9 cellular contexts compared by ENCODE assay signal in genomic region chr17:64147110-64148016, GRCh38. TPM values are rescaled to one million over a fixed set of nuclear protein-coding genes. Genes with fewer than 3 reads are reported as not detected.
A peak's percentile ranks its signal among the peaks of the same experiment; 100 is the strongest.
DNase-seq lines count a peak whose midpoint lies in the region; ATAC-seq and TF ChIP-seq lines count a peak whose summit lies in the region.
"Had no signal": no experiment of that assay in that cellular context is flagged by ENCODE, and none has a peak within 500 bp of the region (broad histone marks: within the 10 kb centered on the region; RNA-seq: fewer than 3 reads in every experiment).

No MANE protein-coding gene starts in this region.

- no TSS peak for BruUV-seq in PC-3 (replicated peaks; lab: Mats Ljungman, UMichigan)

- peaks cover 18% of the 10 kb centered on the region for H3K4me1 Mint-ChIP-seq in activated CD8-positive, alpha-beta T cell treated with anti-CD3 and anti-CD28 coated beads for 36 hours (ENCODE audit: low read depth)
- peaks cover 26% of the 10 kb centered on the region for H3K4me1 Mint-ChIP-seq in activated CD8-positive, alpha-beta T cell treated with anti-CD3 and anti-CD28 coated beads, Interleukin-2, amount 10 ng/mL, durations not matched to agents 7 days and 5 days (ENCODE audit: low read depth)

- POLR2A ChIA-PET in activated CD8-positive, alpha-beta T cell treated with anti-CD3 and anti-CD28 coated beads for 36 hours (lab: Charles Lee): interaction anchor here (0.6 to 4.9 kb wide), 38 partner anchors 7 to 358 kb away, joined by 3 to 83 read pairs (median 8); partner anchors contain the start of genes CEP95, DDX5, ERN1 and ICAM2
- POLR2A ChIA-PET in activated CD8-positive, alpha-beta T cell treated with anti-CD3 and anti-CD28 coated beads, Interleukin-2, amount 10 ng/mL, durations not matched to agents 7 days and 5 days (lab: Charles Lee): interaction anchor here (1.1 to 3.2 kb wide), 6 partner anchors 8 to 360 kb away, joined by 3 to 27 read pairs (median 10); partner anchors contain the start of genes CEP95, ERN1 and TEX2
- POLR2A ChIA-PET in PC-3 (lab: Charles Lee; ENCODE audit: unreplicated experiment): interaction anchor here (0.6 kb wide), 1 partner anchor 47 kb away, joined by 3 read pairs; no protein-coding TSS in a partner anchor

- 23 to 24% methylated on average over 15 of the region's 15 CpGs for WGBS in esophagus squamous epithelium, 2 donors
- WGBS in spleen, 5 donors: 28 to 47% (median 32%) methylated on average over 15 of the region's 15 CpGs
- 29 to 30% methylated on average over 15 of the region's 15 CpGs for WGBS in aorta, 2 donors

- no peaks in the 10 kb centered on the region for H3K9me3 Mint-ChIP-seq in activated CD8-positive, alpha-beta T cell treated with anti-CD3 and anti-CD28 coated beads for 36 hours
- no peaks in the 10 kb centered on the region for H3K9me3 Mint-ChIP-seq in activated CD8-positive, alpha-beta T cell treated with anti-CD3 and anti-CD28 coated beads, Interleukin-2, amount 10 ng/mL, durations not matched to agents 7 days and 5 days (ENCODE audit: insufficient read depth)
- H3K9me3 Mint-ChIP-seq: dendritic cell treated with granulocyte-macrophage colony-stimulating factor and Interleukin-4, amounts not matched to agents 40 ng/mL and 50 ng/mL, for 4 days had no signal

- H3K36me3 ChIP-seq in PC-3 (ENCODE audit: low read depth, low read length) (peaks cover 10% of the 10 kb centered on the region), esophagus squamous epithelium (peaks cover 0 to 44% (median 0%) of the 10 kb centered on the region in 3 donors), spleen (peaks cover 0 to 42% (median 9%) of the 10 kb centered on the region in 6 donors), aorta (ENCODE audit: control insufficient read depth in 1 of 2, insufficient read depth in 2 of 2, low read length in 1 of 2) (peaks cover 0 to 6% of the 10 kb centered on the region in 2 donors)

- H3K27me3 Mint-ChIP-seq in activated CD8-positive, alpha-beta T cell treated with anti-CD3 and anti-CD28 coated beads for 36 hours: no peaks in the 10 kb centered on the region
- no peaks in the 10 kb centered on the region for H3K27me3 Mint-ChIP-seq in activated CD8-positive, alpha-beta T cell treated with anti-CD3 and anti-CD28 coated beads, Interleukin-2, amount 10 ng/mL, durations not matched to agents 7 days and 5 days (ENCODE audit: low read depth)
- H3K27me3 Mint-ChIP-seq: dendritic cell treated with granulocyte-macrophage colony-stimulating factor and Interleukin-4, amounts not matched to agents 40 ng/mL and 50 ng/mL, for 4 days had no signal

- peaks cover 13% of the 10 kb centered on the region for H3K79me2 ChIP-seq in PC-3 (ENCODE audit: low read length)

- H3K9me3 ChIP-seq in PC-3 (ENCODE audit: low read length) (no peaks in the 10 kb centered on the region), esophagus squamous epithelium (no peaks in the 10 kb centered on the region), spleen (no peaks in the 10 kb centered on the region), aorta (ENCODE audit: control insufficient read depth, low read length) (no peaks in the 10 kb centered on the region)

- H3K4me1 ChIP-seq in PC-3 (ENCODE audit: insufficient read depth, low read length) (peaks cover 15% of the 10 kb centered on the region), esophagus squamous epithelium (peaks cover 6 to 36% (median 9%) of the 10 kb centered on the region in 3 donors), spleen (peaks cover 5 to 62% (median 39%) of the 10 kb centered on the region in 6 donors), aorta (ENCODE audit: control insufficient read depth in 1 of 2, insufficient read depth in 2 of 2, low read length in 2 of 2) (peaks cover under 1 to 2% of the 10 kb centered on the region in 2 donors)

- CTCF ChIA-PET in activated CD8-positive, alpha-beta T cell treated with anti-CD3 and anti-CD28 coated beads for 36 hours (lab: Charles Lee): interaction anchor here (1.0 to 8.8 kb wide), 8 partner anchors 14 to 272 kb away, joined by 3 to 62 read pairs (median 10); no protein-coding TSS in a partner anchor
- CTCF ChIA-PET in activated CD8-positive, alpha-beta T cell treated with anti-CD3 and anti-CD28 coated beads, Interleukin-2, amount 10 ng/mL, durations not matched to agents 7 days and 5 days (lab: Charles Lee): interaction anchor here (1.0 to 8.8 kb wide), 7 partner anchors 15 to 259 kb away, joined by 3 to 78 read pairs (median 13); partner anchors contain the start of genes ERN1 and GH1
- CTCF ChIA-PET in PC-3 (lab: Charles Lee): interaction anchor here (2.6 kb wide), 1 partner anchor 134 kb away, joined by 29 read pairs; no protein-coding TSS in a partner anchor

- TF ChIP-seq CTCF in activated CD8-positive, alpha-beta T cell treated with anti-CD3 and anti-CD28 coated beads for 36 hours (IDR thresholded peaks at IDR 0.05): no peak
- TF ChIP-seq CTCF in PC-3 (conservative IDR thresholded peaks at IDR 0.05; ENCODE audit: low read depth, low read length) (no peak), esophagus squamous epithelium (IDR thresholded peaks at IDR 0.05) (no peak), spleen (IDR thresholded peaks at IDR 0.05 in 8 of 11, conservative IDR thresholded peaks at IDR 0.05 in 3 of 11) (no peak)

- H3K27ac ChIP-seq in PC-3 (ENCODE audit: low read length) (peak overlapping the region; percentile 79), esophagus squamous epithelium (peak overlapping the region; percentile 96 to 99 (median 98)), spleen (peak overlapping the region; percentile 93 to 97 (median 95)), aorta (ENCODE audit: low read depth in 1 of 2, low read length in 2 of 2) (peak overlapping the region in 1 of 2 donors; percentile 60)

- H3K4me3 Mint-ChIP-seq in activated CD8-positive, alpha-beta T cell treated with anti-CD3 and anti-CD28 coated beads for 36 hours: no peak overlapping the region
- H3K4me3 Mint-ChIP-seq in activated CD8-positive, alpha-beta T cell treated with anti-CD3 and anti-CD28 coated beads, Interleukin-2, amount 10 ng/mL, durations not matched to agents 7 days and 5 days: no peak overlapping the region
- H3K4me3 Mint-ChIP-seq: dendritic cell treated with granulocyte-macrophage colony-stimulating factor and Interleukin-4, amounts not matched to agents 40 ng/mL and 50 ng/mL, for 4 days had no signal

- H3K27me3 ChIP-seq in PC-3 (ENCODE audit: low read length) (no peaks in the 10 kb centered on the region), esophagus squamous epithelium (no peaks in the 10 kb centered on the region), spleen (replicated peaks in 1 of 7) (no peaks in the 10 kb centered on the region), aorta (ENCODE audit: control insufficient read depth in 1 of 2, insufficient read depth in 2 of 2, low read length in 1 of 2) (peaks cover 0 to 2% of the 10 kb centered on the region in 2 donors)

- H3K4me3 ChIP-seq in PC-3 (ENCODE audit: low read length): peak overlapping the region; percentile 81
- peak overlapping the region; percentile 79 to 92 (median 90) for H3K4me3 ChIP-seq in esophagus squamous epithelium
- H3K4me3 ChIP-seq in spleen: peak overlapping the region; percentile 61 to 91 (median 78)
- H3K4me3 ChIP-seq in aorta (ENCODE audit: low read length in 2 of 2): peak overlapping the region in 1 of 2 donors; percentile 69

- peak overlapping the region; percentile 86 for H3K4me2 ChIP-seq in PC-3 (ENCODE audit: low read length)

- no peak overlapping the region for H3K27ac Mint-ChIP-seq in activated CD8-positive, alpha-beta T cell treated with anti-CD3 and anti-CD28 coated beads for 36 hours
- H3K27ac Mint-ChIP-seq in activated CD8-positive, alpha-beta T cell treated with anti-CD3 and anti-CD28 coated beads, Interleukin-2, amount 10 ng/mL, durations not matched to agents 7 days and 5 days: no peak overlapping the region

- TF ChIP-seq POLR2A in esophagus squamous epithelium (IDR thresholded peaks at IDR 0.05): no peak
- TF ChIP-seq POLR2A in spleen (IDR thresholded peaks at IDR 0.05): peak in 1 of 3 donors; percentile 8

- peaks cover 30% of the 10 kb centered on the region for H3F3A ChIP-seq in PC-3 (ENCODE audit: low read length, unreplicated experiment)

- H3K36me3 Mint-ChIP-seq in activated CD8-positive, alpha-beta T cell treated with anti-CD3 and anti-CD28 coated beads for 36 hours (ENCODE audit: low read depth): peaks cover 4% of the 10 kb centered on the region
- H3K36me3 Mint-ChIP-seq in activated CD8-positive, alpha-beta T cell treated with anti-CD3 and anti-CD28 coated beads, Interleukin-2, amount 10 ng/mL, durations not matched to agents 7 days and 5 days (ENCODE audit: low read depth): peaks cover 43% of the 10 kb centered on the region

- no peak overlapping the region for H2AFZ ChIP-seq in PC-3 (ENCODE audit: low read length)

- 0 out of 2 replicates have a peak, but pooled peaks cover 4% of the 10 kb centered on the region for H4K20me1 ChIP-seq in PC-3 (ENCODE audit: low read length)

- ATAC-seq in activated CD8-positive, alpha-beta T cell treated with anti-CD3 and anti-CD28 coated beads for 36 hours: no peak
- ATAC-seq in activated CD8-positive, alpha-beta T cell treated with anti-CD3 and anti-CD28 coated beads, Interleukin-2, amount 10 ng/mL, durations not matched to agents 7 days and 5 days: no peak
- ATAC-seq in PC-3 (peak; percentile 1; the same call in 1 of the 2 replicates), HG03097 (IDR thresholded peaks at IDR 0.05; ENCODE audit: low FRiP score, unreplicated experiment) (no peak), aorta (ENCODE audit: low FRiP score) (no peak), HG02973 (IDR thresholded peaks at IDR 0.05; ENCODE audit: unreplicated experiment) (no peak)

- peak overlapping the region; percentile 97 for H3K9ac ChIP-seq in PC-3 (ENCODE audit: low read length)

- peak; percentile 25 for DNase-seq in activated CD8-positive, alpha-beta T cell treated with anti-CD3 and anti-CD28 coated beads for 36 hours
- no peak for DNase-seq in activated CD8-positive, alpha-beta T cell treated with anti-CD3 and anti-CD28 coated beads, Interleukin-2, amount 10 ng/mL, durations not matched to agents 7 days and 5 days
- DNase-seq in PC-3 (peak; percentile 52), esophagus squamous epithelium (lab: John Stamatoyannopoulos, UW) (no peak), spleen (no peak), aorta (no peak)

- intact Hi-C loops in activated CD8-positive, alpha-beta T cell treated with anti-CD3 and anti-CD28 coated beads for 36 hours (cut with micrococcal nuclease): loop anchor here (5.0 kb wide), 3 partner anchors 115 to 135 kb away; partner anchors contain the start of gene TEX2
- intact Hi-C loops in PC-3 (cut with micrococcal nuclease) (loop anchor here (5.0 kb wide), 1 partner anchor 115 kb away; the partner anchor contains the start of gene TEX2), esophagus squamous epithelium (cut with DNase I) (loop anchor here (5.0 kb wide), 1 partner anchor 135 kb away; no protein-coding TSS in a partner anchor), spleen (cut with DNase I; ENCODE audit: low total_unique reads) (loop anchor here (5.0 kb wide), 1 partner anchor 135 kb away; no protein-coding TSS in a partner anchor), aorta (cut with DNase I) (loop anchor here (2.0 to 10.0 kb wide), 4 partner anchors 115 to 357 kb away; partner anchors contain the start of genes TEX2 (in 2 of the 2), CEP95 (in 1 of the 2) and DDX5 (in 1 of the 2))

- no peaks in the 10 kb centered on the region for H3K9me2 ChIP-seq in PC-3 (replicated peaks; ENCODE audit: low read length)

RNA-seq across cellular contexts. Expression of gene ERN1, which starts 17.4 kb away (rescaled TPM):
- total RNA-seq in activated CD8-positive, alpha-beta T cell treated with anti-CD3 and anti-CD28 coated beads for 36 hours: 10 to 100 TPM; 19.2 to 23.6 TPM
- 10 to 100 TPM; 13.0 to 17.9 TPM for total RNA-seq in activated CD8-positive, alpha-beta T cell treated with anti-CD3 and anti-CD28 coated beads, Interleukin-2, amount 10 ng/mL, durations not matched to agents 7 days and 5 days
- total RNA-seq in PC-3 (2014; rRNA removed) (13.5 and 17.9 TPM in 2 replicates), esophagus squamous epithelium (10 to 100 TPM in 3 of 4 donors, 1 to 10 TPM in 1; 9.2 to 19.1 (median 15.1) TPM), spleen (10 to 100 TPM; 34.5 to 65.4 (median 47.2) TPM), aorta (10 to 100 TPM; 17.8 to 31.0 TPM)
- polyA plus RNA-seq in spleen (1 to 10 TPM; 3.1 to 6.2 (median 3.7) TPM), aorta (1 to 10 TPM; 1.0 to 5.2 TPM)

Comparison
In these comparisons a context has a peak if more than half of its experiments do, and no peak if none do; other contexts are left out.
1. DNase-seq: peak in activated CD8-positive, alpha-beta T cell treated with anti-CD3 and anti-CD28 coated beads for 36 hours (single experiment) and PC-3 (single experiment); none in activated CD8-positive, alpha-beta T cell treated with anti-CD3 and anti-CD28 coated beads, Interleukin-2, amount 10 ng/mL, durations not matched to agents 7 days and 5 days (single experiment), esophagus squamous epithelium (single experiment), spleen (single experiment) and aorta (0 of 2).